Comparison of ENCODE assay signal across 9 cellular contexts in genomic region chr16:31134625-31135534, GRCh38. TPM values are rescaled to one million over a fixed set of nuclear protein-coding genes. Genes with fewer than 3 reads are reported as not detected.
DNase-seq lines count a peak whose midpoint lies in the region; ATAC-seq and TF ChIP-seq lines count a peak whose summit lies in the region.
"Had no signal": no experiment of that assay in that cellular context is flagged by ENCODE, and none has a peak within 500 bp of the region (broad histone marks: within the 10 kb centered on the region; RNA-seq: fewer than 3 reads in every experiment).

No MANE protein-coding gene starts in this region.

- peaks cover 4 to 44% of the 10 kb centered on the region in 2 donors for H3K4me1 ChIP-seq in esophagus (ENCODE audit: control insufficient read depth in 2 of 2, insufficient read depth in 2 of 2, low read length in 1 of 2)
- H3K4me1 ChIP-seq in ovary (ENCODE audit: insufficient read depth), result no peaks in the 10 kb centered on the region

- H3K9me3 ChIP-seq in esophagus (ENCODE audit: control insufficient read depth in 2 of 2, insufficient read depth in 1 of 2, low read depth in 1 of 2, low read length in 1 of 2), result no peaks in the 10 kb centered on the region
- no peaks in the 10 kb centered on the region for H3K9me3 ChIP-seq in ovary

- ATAC-seq in HG03378 (IDR thresholded peaks at IDR 0.05; ENCODE audit: unreplicated experiment), result no peak

- H3K27me3 ChIP-seq in esophagus (ENCODE audit: control insufficient read depth in 1 of 2, insufficient read depth in 2 of 2, low read length in 2 of 2) (no peaks in the 10 kb centered on the region), ovary (no peaks in the 10 kb centered on the region)

- no peak for TF ChIP-seq EP300 in ovary (IDR thresholded peaks at IDR 0.05)

- 23 to 26% methylated on average over 18 of the region's 18 CpGs for WGBS in esophagus, 2 donors
- 15 to 21% (median 18%) methylated on average over 18 of the region's 18 CpGs for WGBS in ovary, 3 donors

- DNase-seq in ELF-1 (ENCODE audit: low read depth, low spot score) (peak; percentile 85), NCI-H2227 (lab: John Stamatoyannopoulos, UW; ENCODE audit: unreplicated experiment) (peak; percentile 60), ovary (no peak), UCSD-AML1 (lab: John Stamatoyannopoulos, UW; ENCODE audit: unreplicated experiment) (no peak), Kasumi-1 (lab: John Stamatoyannopoulos, UW) (no peak), amniotic stem cell (lab: John Stamatoyannopoulos, UW) (no peak)
- DNase-seq: activated B cell treated with CpG ODN at 0.5 μM for 24 hours had no signal

- TF ChIP-seq CTCF in ovary (IDR thresholded peaks at IDR 0.05), result no peak

- intact Hi-C loops in ovary (cut with DNase I), result loop anchor here in 1 of 4 donors (10.0 kb wide), 1 partner anchor 50 kb away; the partner anchor contains the start of gene FUS

- TF ChIP-seq POLR2A in ovary (IDR thresholded peaks at IDR 0.05), result no peak

- H3K4me3 ChIP-seq in esophagus (ENCODE audit: low read depth in 1 of 2, low read length in 2 of 2), result peak overlapping the region; percentile 74 to 84
- peak overlapping the region; percentile 4 for H3K4me3 ChIP-seq in ovary

- H3K27ac ChIP-seq in esophagus (ENCODE audit: low read depth in 2 of 2, low read length in 1 of 2), result peak overlapping the region; percentile 90 to 92
- H3K27ac ChIP-seq in ovary, result no peak overlapping the region

- peaks cover 0 to 26% of the 10 kb centered on the region in 2 donors for H3K36me3 ChIP-seq in esophagus (ENCODE audit: control insufficient read depth in 2 of 2, insufficient read depth in 2 of 2, low read length in 1 of 2)
- no peaks in the 10 kb centered on the region for H3K36me3 ChIP-seq in ovary

RNA-seq across cellular contexts. Expression of gene PRSS8, which starts 0.6 kb away (rescaled TPM):
- 100 to 1,000 TPM in 1 of 2 donors, 10 to 100 TPM in 1; 64.3 to 201 TPM for polyA plus RNA-seq in esophagus
- 10 to 100 TPM in 1 of 7 donors, 1 to 10 TPM in 4, not detected in 2; 1.4 to 47.0 (median 2.4) TPM for total RNA-seq in ovary
- under 1 TPM in 1 of 2 donors, not detected in 1; 0.05 TPM for polyA plus RNA-seq in ovary
- total RNA-seq: activated B cell treated with CpG ODN at 0.5 μM for 24 hours had no signal

RNA-seq across cellular contexts. Expression of gene PRSS36, which starts 15.0 kb away (rescaled TPM):
- polyA plus RNA-seq in esophagus (1 to 10 TPM; 1.7 to 2.4 TPM), ovary (under 1 TPM in 1 of 2 donors, not detected in 1; 0.96 TPM)
- total RNA-seq in ovary, result 1 to 10 TPM in 4 of 7 donors, under 1 TPM in 2, not detected in 1; 0.28 to 2.1 (median 1.3) TPM

RNA-seq across cellular contexts. Expression of gene KAT8, which starts 17.4 kb away (rescaled TPM):
- 10 to 100 TPM; 28.3 to 33.6 TPM for polyA plus RNA-seq in esophagus
- total RNA-seq in ovary, result 100 to 1,000 TPM in 4 of 7 donors, 10 to 100 TPM in 3; 71.5 to 129 (median 105) TPM
- polyA plus RNA-seq in ovary, result 10 to 100 TPM; 66.4 to 87.0 TPM

RNA-seq across cellular contexts. Expression of gene BCKDK, which starts 26.7 kb away (rescaled TPM):
- polyA plus RNA-seq in esophagus (10 to 100 TPM; 13.0 to 23.1 TPM), ovary (10 to 100 TPM; 18.6 to 29.2 TPM)
- total RNA-seq in ovary, result 10 to 100 TPM; 34.1 to 51.9 (median 40.5) TPM

RNA-seq across cellular contexts. Expression of gene VKORC1, which starts 40.3 kb away (rescaled TPM):
- polyA plus RNA-seq in esophagus, result 10 to 100 TPM; 18.5 to 39.2 TPM
- total RNA-seq in ovary, result 100 to 1,000 TPM in 1 of 7 donors, 10 to 100 TPM in 6; 72.1 to 114 (median 84.5) TPM
- polyA plus RNA-seq in ovary, result 100 to 1,000 TPM; 117 to 141 TPM

Comparison
In these comparisons a context has a peak if more than half of its experiments do, and no peak if none do; other contexts are left out.
1. DNase-seq: peak in ELF-1 (single experiment) and NCI-H2227 (single experiment); none in ovary (0 of 5), UCSD-AML1 (single experiment), Kasumi-1 (0 of 2) and amniotic stem cell (single experiment).
2. H3K27ac ChIP-seq: peak in esophagus (2 of 2); none in ovary (0 of 2).
3. RNA of gene PRSS8, which starts 0.6 kb away (polyA plus RNA-seq): 64.3 to 201 TPM in esophagus; 0.05 TPM in ovary; every median in the first group is over 10 times any median in the second.